ENCODE assay signal across 17 cellular contexts in genomic region chr2:160477032-160477431, GRCh38. TPM values are rescaled to one million over a fixed set of nuclear protein-coding genes. Genes with fewer than 3 reads are reported as not detected.
DNase-seq lines count a peak whose midpoint lies in the region; ATAC-seq and TF ChIP-seq lines count a peak whose summit lies in the region.
"Had no signal": no experiment of that assay in that cellular context is flagged by ENCODE, and none has a peak within 500 bp of the region (broad histone marks: within the 10 kb centered on the region; RNA-seq: fewer than 3 reads in every experiment).

No MANE protein-coding gene starts in this region.

- H3K27ac Mint-ChIP-seq in activated naive CD4-positive, alpha-beta T cell treated with anti-CD3 and anti-CD28 coated beads, Interleukin-2, amount 50 U/mL, for 24 hours = peak overlapping the region; percentile 93
- no peak overlapping the region for H3K27ac Mint-ChIP-seq in activated CD4-positive, alpha-beta memory T cell treated with anti-CD3 and anti-CD28 coated beads, Interleukin-2, amount 10 ng/mL, durations not matched to agents 7 days and 5 days

- peaks cover 4% of the 10 kb centered on the region for H3K36me3 Mint-ChIP-seq in activated naive CD4-positive, alpha-beta T cell treated with anti-CD3 and anti-CD28 coated beads, Interleukin-2, amount 50 U/mL, for 24 hours
- peaks cover 16% of the 10 kb centered on the region for H3K36me3 Mint-ChIP-seq in activated CD4-positive, alpha-beta memory T cell treated with anti-CD3 and anti-CD28 coated beads, Interleukin-2, amount 10 ng/mL, durations not matched to agents 7 days and 5 days (ENCODE audit: low read depth)

- H3K4me3 ChIP-seq in brain microvascular endothelial cell (ENCODE audit: low read depth, low read length) = no peak overlapping the region

- no peak for ATAC-seq in GM18909 (IDR thresholded peaks at IDR 0.05; ENCODE audit: poor library complexity, unreplicated experiment)
- ATAC-seq in HG03469 (IDR thresholded peaks at IDR 0.05; ENCODE audit: unreplicated experiment) = no peak
- ATAC-seq: Right ventricle myocardium inferior had no signal

- H3K27me3 Mint-ChIP-seq in activated naive CD4-positive, alpha-beta T cell treated with anti-CD3 and anti-CD28 coated beads, Interleukin-2, amount 50 U/mL, for 24 hours = no peaks in the 10 kb centered on the region
- no peaks in the 10 kb centered on the region for H3K27me3 Mint-ChIP-seq in activated CD4-positive, alpha-beta memory T cell treated with anti-CD3 and anti-CD28 coated beads, Interleukin-2, amount 10 ng/mL, durations not matched to agents 7 days and 5 days
- H3K27me3 Mint-ChIP-seq: CD4-positive, alpha-beta memory T cell had no signal

- no peaks in the 10 kb centered on the region for H3K9me3 Mint-ChIP-seq in activated naive CD4-positive, alpha-beta T cell treated with anti-CD3 and anti-CD28 coated beads, Interleukin-2, amount 50 U/mL, for 24 hours
- H3K9me3 Mint-ChIP-seq in activated CD4-positive, alpha-beta memory T cell treated with anti-CD3 and anti-CD28 coated beads, Interleukin-2, amount 10 ng/mL, durations not matched to agents 7 days and 5 days = no peaks in the 10 kb centered on the region

- no peak for TF ChIP-seq CTCF in brain microvascular endothelial cell (IDR thresholded peaks at IDR 0.05; ENCODE audit: low read depth, low read length, missing control alignments)

- POLR2A ChIA-PET in activated CD4-positive, alpha-beta memory T cell treated with anti-CD3 and anti-CD28 coated beads, Interleukin-2, amount 10 ng/mL, durations not matched to agents 7 days and 5 days (lab: Charles Lee) = interaction anchor here (0.6 kb wide), 2 partner anchors 43 to 66 kb away, joined by 3 read pairs; no protein-coding TSS in a partner anchor

- H3K4me1 Mint-ChIP-seq in activated naive CD4-positive, alpha-beta T cell treated with anti-CD3 and anti-CD28 coated beads, Interleukin-2, amount 50 U/mL, for 24 hours = peaks cover 87% of the 10 kb centered on the region
- peaks cover 53% of the 10 kb centered on the region for H3K4me1 Mint-ChIP-seq in activated CD4-positive, alpha-beta memory T cell treated with anti-CD3 and anti-CD28 coated beads, Interleukin-2, amount 10 ng/mL, durations not matched to agents 7 days and 5 days

- no peaks in the 10 kb centered on the region for H3K36me3 ChIP-seq in brain microvascular endothelial cell (replicated peaks)

- in situ Hi-C loops in brain microvascular endothelial cell (cut with HindIII; ENCODE audit: low pct_ligation_motif_present, low sequenced_read_pairs) = no loop called here

- no peak for DNase-seq in activated naive CD4-positive, alpha-beta T cell (lab: John Stamatoyannopoulos, UW)
- DNase-seq in brain microvascular endothelial cell (peak; percentile 38), myocyte (ENCODE audit: low read depth) (peak; percentile 36), KG1 (lab: John Stamatoyannopoulos, UW) (no peak)
- DNase-seq in activated CD4-positive, alpha-beta memory T cell treated with anti-CD3 and anti-CD28 coated beads, Interleukin-2, amount 10 ng/mL, durations not matched to agents 7 days and 5 days = no peak
- DNase-seq: AML-193; CD4-positive, alpha-beta memory T cell; DND-41; GF-D8; NCI-H1417; NCI-H2029; NCI-H510A; NCI-H82 had no signal

- CTCF ChIA-PET in activated CD4-positive, alpha-beta memory T cell treated with anti-CD3 and anti-CD28 coated beads, Interleukin-2, amount 10 ng/mL, durations not matched to agents 7 days and 5 days (lab: Charles Lee) = no interaction called here

- no peaks in the 10 kb centered on the region for H3K27me3 ChIP-seq in brain microvascular endothelial cell (replicated peaks)

- H3K4me3 Mint-ChIP-seq in activated naive CD4-positive, alpha-beta T cell treated with anti-CD3 and anti-CD28 coated beads, Interleukin-2, amount 50 U/mL, for 24 hours = peak overlapping the region; percentile 59
- H3K4me3 Mint-ChIP-seq in activated CD4-positive, alpha-beta memory T cell treated with anti-CD3 and anti-CD28 coated beads, Interleukin-2, amount 10 ng/mL, durations not matched to agents 7 days and 5 days = no peak overlapping the region

- H3K27ac ChIP-seq in brain microvascular endothelial cell = no peak overlapping the region

RNA-seq across cellular contexts. Expression of gene RBMS1, which starts 16.6 kb away (rescaled TPM):
- 48.5 and 67.5 TPM in 2 replicates for total RNA-seq in myocyte
- 49.3 TPM for polyA plus RNA-seq in myocyte (2012)
- total RNA-seq in activated CD4-positive, alpha-beta memory T cell treated with anti-CD3 and anti-CD28 coated beads, Interleukin-2, amount 10 ng/mL, durations not matched to agents 7 days and 5 days = 10 to 100 TPM; 65.5 to 67.5 TPM

Comparison
In these comparisons a context has a peak if more than half of its experiments do, and no peak if none do; other contexts are left out.
1. DNase-seq: peak in brain microvascular endothelial cell (single experiment) and myocyte (single experiment); none in activated naive CD4-positive, alpha-beta T cell (0 of 4), activated CD4-positive, alpha-beta memory T cell treated with anti-CD3 and anti-CD28 coated beads, Interleukin-2, amount 10 ng/mL, durations not matched to agents 7 days and 5 days (single experiment) and KG1 (single experiment).